34 cellular contexts compared by ENCODE assay signal in genomic region chr14:28436821-28437220, GRCh38.
DNase-seq lines count a peak whose midpoint lies in the region; ATAC-seq, FAIRE-seq and TF ChIP-seq lines count a peak whose summit lies in the region.
"Had no signal": no experiment of that assay in that cellular context is flagged by ENCODE, and none has a peak within 500 bp of the region (broad histone marks: within the 10 kb centered on the region; RNA-seq: fewer than 3 reads in every experiment).

No MANE protein-coding gene starts in this region.

- no peak for ATAC-seq in HepG2
- no peak for ATAC-seq in right lobe of liver
- no peak for ATAC-seq in A549
- no peak for ATAC-seq in IMR-90 (ENCODE audit: low read depth)
- ATAC-seq in K562, result no peak
- ATAC-seq in GM18505 (IDR thresholded peaks at IDR 0.05; ENCODE audit: unreplicated experiment), result no peak
- ATAC-seq: CD8-positive, alpha-beta T cell had no signal

- BruUV-seq in HepG2 (replicated peaks; lab: Mats Ljungman, UMichigan) (no TSS peak), IMR-90 (replicated peaks; lab: Mats Ljungman, UMichigan) (no TSS peak), K562 (replicated peaks; lab: Mats Ljungman, UMichigan) (no TSS peak)

- H3K9ac ChIP-seq in HepG2 (ENCODE audit: insufficient read depth, low read depth, low read length), result no peak overlapping the region
- H3K9ac ChIP-seq in IMR-90 (ENCODE audit: low read depth, low read length), result no peak overlapping the region
- H3K9ac ChIP-seq in K562 (ENCODE audit: insufficient read depth in 1 of 2, low read depth in 2 of 2, low read length in 2 of 2), result no peak overlapping the region
- no peak overlapping the region for H3K9ac ChIP-seq in mesenchymal stem cell (ENCODE audit: low read length)
- H3K9ac ChIP-seq: BLaER1; BLaER1 treated with 17β-estradiol and CSF1 and Interleukin-3, amounts not matched to agents 10 nM and 100 nM had no signal

- TF ChIP-seq RAD21 in HepG2 (CRISPR knock-in tag; IDR thresholded peaks at IDR 0.05) (no peak), A549 (conservative IDR thresholded peaks at IDR 0.05 in 1 of 2, IDR thresholded peaks at IDR 0.05 in 1 of 2) (no peak), IMR-90 (IDR thresholded peaks at IDR 0.05; ENCODE audit: low read length) (no peak), K562 (CRISPR knock-in tag; conservative IDR thresholded peaks at IDR 0.05 in 1 of 2, IDR thresholded peaks at IDR 0.05 in 1 of 2) (no peak)

- H3K9me3 ChIP-seq in HepG2 (ENCODE audit: low read length) (peaks cover 93% of the 10 kb centered on the region), right lobe of liver (peaks cover 0 to under 1% (median 0%) of the 10 kb centered on the region in 4 donors), A549 (no peaks in the 10 kb centered on the region), IMR-90 (ENCODE audit: control insufficient read depth, insufficient read depth, low read length) (0 out of 2 replicates have a peak, but pooled peaks cover 2% of the 10 kb centered on the region), K562 (replicated peaks; ENCODE audit: control insufficient read depth, insufficient read depth, low read depth, low read length) (no peaks in the 10 kb centered on the region), mesenchymal stem cell (ENCODE audit: control insufficient read depth, low read length) (peaks cover 19% of the 10 kb centered on the region)
- H3K9me3 ChIP-seq: BE2C, BLaER1, Caco-2 had no signal

- no peaks in the 10 kb centered on the region for H4K20me1 ChIP-seq in HepG2 (ENCODE audit: insufficient read depth, low read length)
- no peaks in the 10 kb centered on the region for H4K20me1 ChIP-seq in IMR-90 (ENCODE audit: insufficient read depth, low read length)
- no peaks in the 10 kb centered on the region for H4K20me1 ChIP-seq in K562 (replicated peaks; ENCODE audit: control insufficient read depth, insufficient read depth, low read length)
- H4K20me1 ChIP-seq: BLaER1; BLaER1 treated with 17β-estradiol and CSF1 and Interleukin-3, amounts not matched to agents 10 nM and 100 nM had no signal

- no peak overlapping the region for H3K56ac ChIP-seq in IMR-90 (ENCODE audit: extremely low read depth, insufficient read depth, low read length)

- intact Hi-C loops in HepG2 (cut with micrococcal nuclease; ENCODE audit: unreplicated experiment) (no loop called here), right lobe of liver (cut with DNase I) (no loop called here), IMR-90 (cut with micrococcal nuclease) (no loop called here), K562 (cut with micrococcal nuclease) (no loop called here)

- H2AK5ac ChIP-seq in IMR-90 (ENCODE audit: low read depth, low read length) (no peak overlapping the region), mesenchymal stem cell (ENCODE audit: low read length, severe bottlenecking) (no peak overlapping the region)

- DNase-seq in HepG2 (ENCODE audit: low spot score) (no peak), right lobe of liver (no peak), A549 (ENCODE audit: low read depth in 1 of 2, low spot score in 1 of 2) (no peak), IMR-90 (no peak), K562 (ENCODE audit: extremely low read depth in 1 of 4, low spot score in 3 of 4) (no peak), mesenchymal stem cell (no peak), caudate nucleus (lab: John Stamatoyannopoulos, UW) (no peak)
- DNase-seq: 8988T; ACHN; AML-193; BE2C; C1 segment of cervical spinal cord; Caco-2; Calu3; CD4-positive, alpha-beta memory T cell; CD4-positive, alpha-beta T cell; CD4-positive, CD25-positive, alpha-beta regulatory T cell; CD8-positive, alpha-beta memory T cell; CD8-positive, alpha-beta T cell; COR-L47; DMS 273 treated with DMSO at 0.1 percent for 48 hours; DMS153; DMS53; DMS79; DMS79 treated with DMSO at 0.1 percent for 48 hours; DND-41; EL had no signal

- no peak overlapping the region for H4K5ac ChIP-seq in IMR-90 (ENCODE audit: low read depth, low read length)

- no peak overlapping the region for H2BK15ac ChIP-seq in IMR-90 (ENCODE audit: low read depth, low read length)
- no peak overlapping the region for H2BK15ac ChIP-seq in mesenchymal stem cell (ENCODE audit: low read depth, poor library complexity, severe bottlenecking)

- H3K79me1 ChIP-seq in IMR-90 (ENCODE audit: low read depth in 1 of 2, low read length in 2 of 2) (no peaks in the 10 kb centered on the region), mesenchymal stem cell (replicated peaks; ENCODE audit: low read length, poor library complexity, severe bottlenecking) (no peaks in the 10 kb centered on the region)

- H3K79me2 ChIP-seq in HepG2 (ENCODE audit: insufficient read depth, low read length) (no peaks in the 10 kb centered on the region), K562 (ENCODE audit: control insufficient read depth, insufficient read depth, low read length) (no peaks in the 10 kb centered on the region)

- no peak for TF ChIP-seq CTCF in HepG2 (CRISPR knock-in tag; IDR thresholded peaks at IDR 0.05)
- TF ChIP-seq CTCF in right lobe of liver (IDR thresholded peaks at IDR 0.05), result no peak
- no peak for TF ChIP-seq CTCF in A549 (IDR thresholded peaks at IDR 0.05)
- no peak for TF ChIP-seq CTCF in IMR-90 (conservative IDR thresholded peaks at IDR 0.05; ENCODE audit: low read depth, low read length)
- no peak for TF ChIP-seq CTCF in K562 (IDR thresholded peaks at IDR 0.05 in 2 of 3, conservative IDR thresholded peaks at IDR 0.05 in 1 of 3; ENCODE audit: insufficient read depth in 2 of 3, low read depth in 1 of 3, low read length in 3 of 3)

- H4K91ac ChIP-seq in IMR-90 (ENCODE audit: insufficient read depth, low read depth, low read length) (no peak overlapping the region), mesenchymal stem cell (ENCODE audit: low read length) (no peak overlapping the region)

- H3K4me1 ChIP-seq in HepG2 (ENCODE audit: insufficient read depth, low read length) (no peaks in the 10 kb centered on the region), right lobe of liver (no peaks in the 10 kb centered on the region), A549 (no peaks in the 10 kb centered on the region), IMR-90 (ENCODE audit: control insufficient read depth, insufficient read depth, low read length) (no peaks in the 10 kb centered on the region), K562 (replicated peaks in 1 of 2; ENCODE audit: control insufficient read depth in 2 of 2, insufficient read depth in 2 of 2, low read length in 2 of 2) (no peaks in the 10 kb centered on the region), mesenchymal stem cell (ENCODE audit: control insufficient read depth, insufficient read depth, low read depth, low read length) (no peaks in the 10 kb centered on the region)
- H3K4me1 ChIP-seq: BE2C; BLaER1; BLaER1 treated with 17β-estradiol and CSF1 and Interleukin-3, amounts not matched to agents 10 nM and 100 nM; Caco-2 had no signal

- no peak overlapping the region for H3K18ac ChIP-seq in IMR-90 (ENCODE audit: low read depth, low read length)
- H3K18ac ChIP-seq in mesenchymal stem cell (ENCODE audit: low read depth in 1 of 2, low read length in 2 of 2), result no peak overlapping the region

- POLR2A ChIA-PET in HepG2 (lab: Yijun Ruan, JAX), result no interaction called here
- POLR2A ChIA-PET in A549 (lab: Yijun Ruan, JAX), result no interaction called here
- POLR2A ChIA-PET in IMR-90 (lab: Charles Lee; ENCODE audit: unreplicated experiment), result no interaction called here
- POLR2A ChIA-PET in K562 (lab: Yijun Ruan, JAX), result no interaction called here

- H3K27me3 ChIP-seq in HepG2 (ENCODE audit: control insufficient read depth in 1 of 2, insufficient read depth in 2 of 2, low read length in 2 of 2) (no peaks in the 10 kb centered on the region), right lobe of liver (no peaks in the 10 kb centered on the region), IMR-90 (ENCODE audit: control insufficient read depth, insufficient read depth, low read length) (no peaks in the 10 kb centered on the region), K562 (ENCODE audit: control insufficient read depth in 2 of 2, insufficient read depth in 2 of 2, low read length in 2 of 2) (no peaks in the 10 kb centered on the region), mesenchymal stem cell (ENCODE audit: control insufficient read depth in 1 of 2, insufficient read depth in 1 of 2, low read length in 2 of 2) (no peaks in the 10 kb centered on the region)
- H3K27me3 ChIP-seq: BE2C; BLaER1; BLaER1 treated with 17β-estradiol and CSF1 and Interleukin-3, amounts not matched to agents 10 nM and 100 nM had no signal

- TF ChIP-seq EP300 in HepG2 (IDR thresholded peaks at IDR 0.05; ENCODE audit: low read depth in 2 of 2, low read length in 2 of 2) (no peak), HepG2 (CRISPR knock-in tag; IDR thresholded peaks at IDR 0.05; ENCODE audit: borderline replicate concordance) (no peak), A549 (IDR thresholded peaks at IDR 0.05) (no peak), K562 (IDR thresholded peaks at IDR 0.05; ENCODE audit: low read length) (no peak)

- H3K36me3 ChIP-seq in HepG2 (replicated peaks in 1 of 2; ENCODE audit: control insufficient read depth in 1 of 2, insufficient read depth in 2 of 2, low read length in 2 of 2) (no peaks in the 10 kb centered on the region), right lobe of liver (no peaks in the 10 kb centered on the region), IMR-90 (ENCODE audit: control insufficient read depth, insufficient read depth, low read length) (no peaks in the 10 kb centered on the region), K562 (ENCODE audit: control insufficient read depth, insufficient read depth, low read length) (no peaks in the 10 kb centered on the region), mesenchymal stem cell (ENCODE audit: control insufficient read depth in 1 of 2, insufficient read depth in 2 of 2, low read depth in 1 of 2, low read length in 2 of 2) (no peaks in the 10 kb centered on the region)
- H3K36me3 ChIP-seq: BE2C; BLaER1; BLaER1 treated with 17β-estradiol and CSF1 and Interleukin-3, amounts not matched to agents 10 nM and 100 nM had no signal

- H2BK120ac ChIP-seq in IMR-90 (ENCODE audit: low read depth, low read length), result no peak overlapping the region
- no peak overlapping the region for H2BK120ac ChIP-seq in mesenchymal stem cell (ENCODE audit: low read depth, low read length)

- in situ Hi-C loops in HepG2 (cut with HindIII; ENCODE audit: extremely low pct_ligation_motif_present, low pct_unique_long_range_greater_than_20kb), result no loop called here
- in situ Hi-C loops in IMR-90 (cut with MboI; ENCODE audit: low sequenced_read_pairs), result no loop called here
- in situ Hi-C loops in K562 (cut with MboI), result no loop called here

- H2BK12ac ChIP-seq in mesenchymal stem cell (ENCODE audit: low read length in 2 of 2), result no peak overlapping the region

- H3K9me1 ChIP-seq in IMR-90 (ENCODE audit: insufficient read depth, low read length) (no peaks in the 10 kb centered on the region), K562 (ENCODE audit: control insufficient read depth, insufficient read depth, low read length) (no peaks in the 10 kb centered on the region)

- no peak overlapping the region for H2AK9ac ChIP-seq in IMR-90 (replicated peaks; ENCODE audit: low read depth, low read length, poor library complexity)

- H3K4me2 ChIP-seq in HepG2 (ENCODE audit: low read depth, low read length) (no peak overlapping the region), A549 (no peak overlapping the region), IMR-90 (ENCODE audit: low read depth, low read length) (no peak overlapping the region), K562 (ENCODE audit: insufficient read depth, low read length) (no peak overlapping the region), mesenchymal stem cell (ENCODE audit: low read length, poor library complexity, severe bottlenecking) (no peak overlapping the region)
- H3K4me2 ChIP-seq: BLaER1; BLaER1 treated with 17β-estradiol and CSF1 and Interleukin-3, amounts not matched to agents 10 nM and 100 nM had no signal

- no peak overlapping the region for H3K23ac ChIP-seq in IMR-90 (ENCODE audit: low read depth, low read length)
- no peak overlapping the region for H3K23ac ChIP-seq in mesenchymal stem cell (ENCODE audit: low read length in 2 of 2)

- CTCF ChIA-PET in HepG2 (lab: Yijun Ruan, JAX; ENCODE audit: low intra/inter-chr PET ratio, low total read pairs) (no interaction called here), A549 (lab: Yijun Ruan, JAX) (no interaction called here), IMR-90 (lab: Yijun Ruan, JAX) (no interaction called here), K562 (lab: Yijun Ruan, JAX; ENCODE audit: low intra/inter-chr PET ratio) (no interaction called here)

- H4K8ac ChIP-seq in IMR-90 (ENCODE audit: low read depth in 2 of 2, low read length in 2 of 2) (no peak overlapping the region), mesenchymal stem cell (ENCODE audit: low read length) (no peak overlapping the region)

- H3K27ac ChIP-seq in HepG2 (ENCODE audit: extremely low read length, insufficient read depth, low read length) (no peak overlapping the region), right lobe of liver (no peak overlapping the region), A549 (no peak overlapping the region), IMR-90 (ENCODE audit: insufficient read depth, low read length) (no peak overlapping the region), K562 (ENCODE audit: extremely low read depth, low read depth, low read length) (no peak overlapping the region), mesenchymal stem cell (ENCODE audit: low read length, poor library complexity, severe bottlenecking) (no peak overlapping the region), caudate nucleus (ENCODE audit: low read depth, low read length) (no peak overlapping the region)
- H3K27ac ChIP-seq: 22Rv1; BLaER1; BLaER1 treated with 17β-estradiol and CSF1 and Interleukin-3, amounts not matched to agents 10 nM and 100 nM; C4-2B had no signal

- H3K4ac ChIP-seq in IMR-90 (ENCODE audit: low read depth, low read length), result no peak overlapping the region
- H3K4ac ChIP-seq in mesenchymal stem cell (ENCODE audit: low read depth in 1 of 2, low read length in 2 of 2), result no peak overlapping the region

- FAIRE-seq in HepG2 (lab: Jason Lieb, UNC), result no peak
- FAIRE-seq in A549 (lab: Jason Lieb, UNC), result no peak
- no peak for FAIRE-seq in K562 (lab: Jason Lieb, UNC)
- FAIRE-seq: A204.1, D721Med had no signal

- H2AFZ ChIP-seq in HepG2 (ENCODE audit: low read length) (no peak overlapping the region), IMR-90 (replicated peaks; ENCODE audit: low read length, poor library complexity) (no peak overlapping the region), K562 (ENCODE audit: low read depth, low read length) (no peak overlapping the region), mesenchymal stem cell (ENCODE audit: low read depth, low read length) (no peak overlapping the region)

- H3K4me3 ChIP-seq in HepG2 (replicated peaks in 1 of 3; ENCODE audit: insufficient read depth in 1 of 3, low read depth in 2 of 3, low read length in 3 of 3), result no peak overlapping the region
- H3K4me3 ChIP-seq in right lobe of liver, result no peak overlapping the region
- no peak overlapping the region for H3K4me3 ChIP-seq in A549
- H3K4me3 ChIP-seq in IMR-90 (ENCODE audit: insufficient read depth, low read depth, low read length), result no peak overlapping the region
- H3K4me3 ChIP-seq in K562, result no peak overlapping the region
- no peak overlapping the region for H3K4me3 ChIP-seq in mesenchymal stem cell (ENCODE audit: insufficient read depth in 1 of 2, low read depth in 1 of 2, low read length in 2 of 2)
- H3K4me3 ChIP-seq: BLaER1; BLaER1 treated with 17β-estradiol and CSF1 and Interleukin-3, amounts not matched to agents 10 nM and 100 nM had no signal

- WGBS in HepG2 (ENCODE audit: low lambda C conversion rate), result 2% methylated on average over 2 of the region's 2 CpGs
- 22% methylated on average over 2 of the region's 2 CpGs for WGBS in right lobe of liver (ENCODE audit: insufficient coverage, low coverage, low lambda C conversion rate, missing lambda C conversion rate)
- 36% methylated on average over 2 of the region's 2 CpGs for WGBS in A549 (ENCODE audit: missing lambda C conversion rate)
- WGBS in IMR-90 (ENCODE audit: extremely low coverage in 2 of 2, insufficient read length in 1 of 2), 2 experiments, result no CpG with 5 or more reads among the region's 2 CpGs
- 0% methylated on average over 2 of the region's 2 CpGs for WGBS in K562 (ENCODE audit: insufficient coverage, low coverage, missing lambda C conversion rate)
- no CpG with 5 or more reads among the region's 2 CpGs for WGBS in mesenchymal stem cell

- no peak overlapping the region for H2BK5ac ChIP-seq in IMR-90 (ENCODE audit: low read depth, low read length, poor library complexity, severe bottlenecking)
- no peak overlapping the region for H2BK5ac ChIP-seq in mesenchymal stem cell (ENCODE audit: low read depth, low read length, poor library complexity, severe bottlenecking)

- TF ChIP-seq POLR2A in HepG2 (IDR thresholded peaks at IDR 0.05; ENCODE audit: insufficient read depth in 1 of 2, low read depth in 2 of 2, low read length in 2 of 2) (no peak), right lobe of liver (IDR thresholded peaks at IDR 0.05) (no peak), A549 (IDR thresholded peaks at IDR 0.05; ENCODE audit: low read length) (no peak), IMR-90 (IDR thresholded peaks at IDR 0.05; ENCODE audit: low read depth, low read length) (no peak), K562 (conservative IDR thresholded peaks at IDR 0.05) (no peak), GM18505 (IDR thresholded peaks at IDR 0.05; ENCODE audit: borderline replicate concordance, extremely low read depth, insufficient read depth, insufficient read length) (no peak)

- dilution Hi-C loops in IMR-90 (cut with HindIII; ENCODE audit: low sequenced_read_pairs, unreplicated experiment), result no loop called here

- H3K14ac ChIP-seq in IMR-90 (replicated peaks; ENCODE audit: low read depth, low read length) (no peak overlapping the region), mesenchymal stem cell (ENCODE audit: low read length in 2 of 2) (no peak overlapping the region)

- H2BK20ac ChIP-seq in IMR-90 (ENCODE audit: low read depth, low read length), result no peak overlapping the region

Comparison
In these comparisons a context has a peak if more than half of its experiments do, and no peak if none do; other contexts are left out.
1. Of the 241 proteins assayed by ChIP-seq in both HepG2 and K562: peak only in HepG2: MAFF and MAFK; only in K562: none; in both: none; in neither: 239.